19 cellular contexts compared by ENCODE assay signal in the genomic region with DNA sequence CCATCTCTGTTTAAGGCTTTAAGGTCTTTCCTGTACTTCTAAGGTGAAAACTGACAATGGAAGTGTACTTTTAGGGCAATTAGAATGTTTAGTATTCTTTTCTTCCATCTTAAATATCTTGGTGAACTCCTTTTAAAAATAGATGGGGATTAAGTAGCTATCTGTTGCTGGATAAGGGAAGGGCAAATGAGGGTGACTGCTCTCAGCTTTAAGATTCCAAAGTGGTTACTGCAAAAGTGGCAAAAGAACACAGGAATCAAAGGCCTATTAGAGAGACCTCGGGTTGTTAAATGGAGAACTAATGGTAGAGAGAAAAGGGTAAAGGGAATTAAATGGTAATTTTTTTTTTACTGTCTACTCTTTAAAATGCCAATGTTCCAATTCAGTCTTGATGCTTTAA.
"Had no signal": no experiment of that assay in that cellular context is flagged by ENCODE, and none has a peak within 500 bp of the region (broad histone marks: within the 10 kb centered on the region; RNA-seq: fewer than 3 reads in every experiment).

No MANE protein-coding gene starts in this region.

- H3K4me1 ChIP-seq: upper lobe of left lung had no signal

- H3K9me3 ChIP-seq: upper lobe of left lung had no signal

- H3K4me3 ChIP-seq: dorsolateral prefrontal cortex, upper lobe of left lung had no signal

- ATAC-seq: activated CD4-positive, CD25-positive, alpha-beta regulatory T cell treated with anti-CD3 and anti-CD28 coated beads, Interleukin-2, amount 50 U/mL, for 24 hours; activated CD8-positive, alpha-beta memory T cell treated with anti-CD3 and anti-CD28 coated beads, Interleukin-2, amount 10 ng/mL, durations not matched to agents 7 days and 5 days; activated CD8-positive, alpha-beta T cell treated with anti-CD3 and anti-CD28 coated beads for 36 hours; activated naive CD8-positive, alpha-beta T cell treated with anti-CD3 and anti-CD28 coated beads, Interleukin-2, amount 50 U/mL, for 24 hours; left lobe of liver; stimulated activated naive CD8-positive, alpha-beta T cell treated with anti-CD3 and anti-CD28 coated beads, Interleukin-15, Interleukin-2, amounts not matched to agents 100 U/mL and 50 U/mL, for 24 hours had no signal

- DNase-seq: activated CD4-positive, alpha-beta T cell treated with anti-CD3 and anti-CD28 coated beads, Interleukin-2, amount 10 ng/mL, durations not matched to agents 24 days and 14 days; activated CD8-positive, alpha-beta memory T cell treated with anti-CD3 and anti-CD28 coated beads, Interleukin-2, amount 10 ng/mL, durations not matched to agents 7 days and 5 days; activated CD8-positive, alpha-beta T cell treated with anti-CD3 and anti-CD28 coated beads for 36 hours; activated gamma-delta T cell; activated naive CD4-positive, alpha-beta T cell treated with anti-CD3 and anti-CD28 coated beads, Interleukin-2, amount 50 U/mL, for 16 hours; activated naive CD8-positive, alpha-beta T cell treated with anti-CD3 and anti-CD28 coated beads, Interleukin-2, amount 50 U/mL, for 24 hours; central memory CD4-positive, alpha-beta T cell; dorsolateral prefrontal cortex; kidney; stimulated activated CD4-positive, alpha-beta T cell treated with anti-CD3 and anti-CD28 coated beads, Interleukin-4, amount 100 ng/mL, for 24 hours; stimulated activated naive CD8-positive, alpha-beta T cell treated with anti-CD3 and anti-CD28 coated beads, Interleukin-15, Interleukin-2, amounts not matched to agents 100 U/mL and 50 U/mL, for 24 hours; upper lobe of left lung had no signal

- H3K27ac Mint-ChIP-seq: activated CD4-positive, alpha-beta T cell treated with anti-CD3 and anti-CD28 coated beads, Interleukin-2, amount 10 ng/mL, durations not matched to agents 24 days and 14 days; activated CD8-positive, alpha-beta memory T cell treated with anti-CD3 and anti-CD28 coated beads, Interleukin-2, amount 10 ng/mL, durations not matched to agents 7 days and 5 days; activated CD8-positive, alpha-beta T cell treated with anti-CD3 and anti-CD28 coated beads for 36 hours; activated naive CD8-positive, alpha-beta T cell treated with anti-CD3 and anti-CD28 coated beads, Interleukin-2, amount 50 U/mL, for 24 hours; activated T-helper 1 cell treated with anti-CD3 and anti-CD28 coated beads, Interleukin-12 subunit alpha, Interleukin-12 subunit beta, Interleukin-2, Interleukin-4 antibody, amounts not matched to agents 30 ng/mL and 10 ng/mL and 1 ng/mL, durations not matched to agents 14 hours and 24 hours and 36 hours; nephron; T-helper 2 cell treated with Interferon-gamma antibody and Interleukin-4, amounts not matched to agents 5 μg/mL and 100 μg/mL, for 36 hours had no signal

- H3K36me3 Mint-ChIP-seq: activated CD8-positive, alpha-beta memory T cell treated with anti-CD3 and anti-CD28 coated beads, Interleukin-2, amount 10 ng/mL, durations not matched to agents 7 days and 5 days; brain had no signal

- H3K9me3 Mint-ChIP-seq: activated CD8-positive, alpha-beta T cell treated with anti-CD3 and anti-CD28 coated beads for 36 hours; activated naive CD8-positive, alpha-beta T cell treated with anti-CD3 and anti-CD28 coated beads, Interleukin-2, amount 50 U/mL, for 24 hours; activated T-helper 1 cell treated with anti-CD3 and anti-CD28 coated beads, Interleukin-12 subunit alpha, Interleukin-12 subunit beta, Interleukin-2, Interleukin-4 antibody, amounts not matched to agents 30 ng/mL and 10 ng/mL and 1 ng/mL, durations not matched to agents 14 hours and 24 hours and 36 hours had no signal

- H3K4me1 Mint-ChIP-seq: activated CD4-positive, alpha-beta T cell treated with anti-CD3 and anti-CD28 coated beads, Interleukin-2, amount 10 ng/mL, durations not matched to agents 24 days and 14 days; activated CD8-positive, alpha-beta memory T cell treated with anti-CD3 and anti-CD28 coated beads, Interleukin-2, amount 10 ng/mL, durations not matched to agents 7 days and 5 days; activated naive CD8-positive, alpha-beta T cell treated with anti-CD3 and anti-CD28 coated beads, Interleukin-2, amount 50 U/mL, for 24 hours had no signal

- H3K36me3 ChIP-seq: upper lobe of left lung had no signal

- H3K4me3 Mint-ChIP-seq: activated CD4-positive, alpha-beta T cell treated with anti-CD3 and anti-CD28 coated beads, Interleukin-2, amount 10 ng/mL, durations not matched to agents 24 days and 14 days; activated CD8-positive, alpha-beta memory T cell treated with anti-CD3 and anti-CD28 coated beads, Interleukin-2, amount 10 ng/mL, durations not matched to agents 7 days and 5 days; activated CD8-positive, alpha-beta T cell treated with anti-CD3 and anti-CD28 coated beads for 36 hours; activated naive CD8-positive, alpha-beta T cell treated with anti-CD3 and anti-CD28 coated beads, Interleukin-2, amount 50 U/mL, for 24 hours; activated T-helper 1 cell treated with anti-CD3 and anti-CD28 coated beads, Interleukin-12 subunit alpha, Interleukin-12 subunit beta, Interleukin-2, Interleukin-4 antibody, amounts not matched to agents 30 ng/mL and 10 ng/mL and 1 ng/mL, durations not matched to agents 14 hours and 24 hours and 36 hours; brain; nephron; T-helper 2 cell treated with Interferon-gamma antibody and Interleukin-4, amounts not matched to agents 5 μg/mL and 100 μg/mL, for 36 hours had no signal

- H3K27ac ChIP-seq: dorsolateral prefrontal cortex, upper lobe of left lung, VCaP had no signal

- H3K27me3 ChIP-seq: dorsolateral prefrontal cortex, upper lobe of left lung had no signal
